Comparison of ENCODE assay signal across 17 cellular contexts in genomic region chr7:137135654-137136350, GRCh38.
"Had no signal": no experiment of that assay in that cellular context is flagged by ENCODE, and none has a peak within 500 bp of the region (broad histone marks: within the 10 kb centered on the region; RNA-seq: fewer than 3 reads in every experiment).

No MANE protein-coding gene starts in this region.

- ATAC-seq: activated CD8-positive, alpha-beta T cell treated with anti-CD3 and anti-CD28 coated beads for 36 hours; activated T-cell treated with anti-CD3 and anti-CD28 coated beads, Interleukin-2, amount 50 U/mL, for 72 hours; left lobe of liver; upper lobe of right lung had no signal

- H3K27me3 ChIP-seq: sigmoid colon, upper lobe of right lung had no signal

- H3K9me3 ChIP-seq: sigmoid colon, upper lobe of right lung had no signal

- H3K27ac ChIP-seq: sigmoid colon, upper lobe of right lung had no signal

- H3K4me3 ChIP-seq: sigmoid colon, upper lobe of right lung had no signal

- H3K36me3 ChIP-seq: sigmoid colon, upper lobe of right lung had no signal

- DNase-seq: activated CD4-positive, alpha-beta T cell treated with anti-CD3 and anti-CD28 coated beads for 4 hours; activated CD8-positive, alpha-beta memory T cell treated with anti-CD3 and anti-CD28 coated beads, Interleukin-2, amount 50 U/mL, for 4 hours; activated CD8-positive, alpha-beta T cell treated with anti-CD3 and anti-CD28 coated beads for 36 hours; activated gamma-delta T cell treated with Interleukin-2 at 50 U/mL for 16 hours; activated naive CD8-positive, alpha-beta T cell treated with anti-CD3 and anti-CD28 coated beads for 36 hours; activated T-cell treated with anti-CD3 and anti-CD28 coated beads, Interleukin-2, amount 50 U/mL, for 72 hours; caudate nucleus; cortex of kidney; effector memory CD4-positive, alpha-beta T cell; islet precursor cell; occipital lobe; sigmoid colon; stimulated activated CD4-positive, alpha-beta T cell treated with anti-CD3 and anti-CD28 coated beads, Interleukin-2, amount 100 ng/mL, for 48 hours; stimulated activated CD8-positive, alpha-beta memory T cell treated with anti-CD3 and anti-CD28 coated beads, Interleukin-4, amount 100 ng/mL, for 48 hours; T1000; upper lobe of right lung had no signal

- H3K4me1 ChIP-seq: sigmoid colon, upper lobe of right lung had no signal
